Comparison of ENCODE assay signal across 9 cellular contexts in genomic region chr1:31985430-31985829, GRCh38. TPM values are rescaled to one million over a fixed set of nuclear protein-coding genes. Genes with fewer than 3 reads are reported as not detected.
DNase-seq lines count a peak whose midpoint lies in the region; ATAC-seq lines count a peak whose summit lies in the region.
"Had no signal": no experiment of that assay in that cellular context is flagged by ENCODE, and none has a peak within 500 bp of the region (broad histone marks: within the 10 kb centered on the region; RNA-seq: fewer than 3 reads in every experiment).

No MANE protein-coding gene starts in this region.

- H3K4me3 ChIP-seq in muscle layer of colon (ENCODE audit: low read depth in 1 of 2, low read length in 2 of 2): no peak overlapping the region

- ATAC-seq in HG02642 (IDR thresholded peaks at IDR 0.05; ENCODE audit: poor library complexity, unreplicated experiment): peak; percentile 47

- H3K27me3 ChIP-seq in muscle layer of colon (ENCODE audit: control insufficient read depth in 1 of 2, insufficient read depth in 2 of 2, low read length in 2 of 2): no peaks in the 10 kb centered on the region
- H3K27me3 ChIP-seq: foreskin keratinocyte had no signal

- H3K4me1 ChIP-seq in muscle layer of colon (ENCODE audit: insufficient read depth, low read length): peaks cover 11% of the 10 kb centered on the region

- peak overlapping the region; percentile 53 for H3K4me3 Mint-ChIP-seq in activated T-helper 1 cell treated with anti-CD3 and anti-CD28 coated beads, Interleukin-12 subunit alpha, Interleukin-12 subunit beta, Interleukin-2, Interleukin-4 antibody, amounts not matched to agents 30 ng/mL and 10 ng/mL and 1 ng/mL, durations not matched to agents 14 hours and 24 hours and 36 hours

- no peaks in the 10 kb centered on the region for H3K36me3 ChIP-seq in muscle layer of colon (ENCODE audit: insufficient read depth, low read length)

- H3K9me3 ChIP-seq in muscle layer of colon (ENCODE audit: low read length): no peaks in the 10 kb centered on the region

- peak overlapping the region; percentile 86 for H3K27ac Mint-ChIP-seq in activated T-helper 1 cell treated with anti-CD3 and anti-CD28 coated beads, Interleukin-12 subunit alpha, Interleukin-12 subunit beta, Interleukin-2, Interleukin-4 antibody, amounts not matched to agents 30 ng/mL and 10 ng/mL and 1 ng/mL, durations not matched to agents 14 hours and 24 hours and 36 hours

- H3K27me3 Mint-ChIP-seq in activated T-helper 1 cell treated with anti-CD3 and anti-CD28 coated beads, Interleukin-12 subunit alpha, Interleukin-12 subunit beta, Interleukin-2, Interleukin-4 antibody, amounts not matched to agents 30 ng/mL and 10 ng/mL and 1 ng/mL, durations not matched to agents 14 hours and 24 hours and 36 hours (ENCODE audit: insufficient read depth): no peaks in the 10 kb centered on the region

- peak; percentile 53 for DNase-seq in DMS153 treated with DMSO at 0.1 percent for 48 hours (lab: John Stamatoyannopoulos, UW; ENCODE audit: unreplicated experiment)
- DNase-seq in activated T-helper 1 cell treated with anti-CD3 and anti-CD28 coated beads, Interleukin-12 subunit alpha, Interleukin-12 subunit beta, Interleukin-2, Interleukin-4 antibody, amounts not matched to agents 30 ng/mL and 10 ng/mL and 1 ng/mL, durations not matched to agents 14 hours and 24 hours and 36 hours (ENCODE audit: low spot score): no peak
- no peak for DNase-seq in substantia nigra (lab: John Stamatoyannopoulos, UW)
- no peak for DNase-seq in stimulated activated CD4-positive, alpha-beta T cell treated with anti-CD3 and anti-CD28 coated beads, Interleukin-4, amount 100 ng/mL, for 24 hours
- DNase-seq in HT-29 (ENCODE audit: low spot score): no peak
- no peak for DNase-seq in stimulated activated CD4-positive, alpha-beta T cell treated with anti-CD3 and anti-CD28 coated beads, Interleukin-15, amount 100 ng/mL, for 24 hours

- intact Hi-C loops in activated T-helper 1 cell treated with anti-CD3 and anti-CD28 coated beads, Interleukin-12 subunit alpha, Interleukin-12 subunit beta, Interleukin-2, Interleukin-4 antibody, amounts not matched to agents 30 ng/mL and 10 ng/mL and 1 ng/mL, durations not matched to agents 14 hours and 24 hours and 36 hours (cut with micrococcal nuclease): no loop called here

- no peaks in the 10 kb centered on the region for H3K36me3 Mint-ChIP-seq in activated T-helper 1 cell treated with anti-CD3 and anti-CD28 coated beads, Interleukin-12 subunit alpha, Interleukin-12 subunit beta, Interleukin-2, Interleukin-4 antibody, amounts not matched to agents 30 ng/mL and 10 ng/mL and 1 ng/mL, durations not matched to agents 14 hours and 24 hours and 36 hours (ENCODE audit: low read depth)

- no peaks in the 10 kb centered on the region for H3K9me3 Mint-ChIP-seq in activated T-helper 1 cell treated with anti-CD3 and anti-CD28 coated beads, Interleukin-12 subunit alpha, Interleukin-12 subunit beta, Interleukin-2, Interleukin-4 antibody, amounts not matched to agents 30 ng/mL and 10 ng/mL and 1 ng/mL, durations not matched to agents 14 hours and 24 hours and 36 hours

- peaks cover 65% of the 10 kb centered on the region for H3K4me1 Mint-ChIP-seq in activated T-helper 1 cell treated with anti-CD3 and anti-CD28 coated beads, Interleukin-12 subunit alpha, Interleukin-12 subunit beta, Interleukin-2, Interleukin-4 antibody, amounts not matched to agents 30 ng/mL and 10 ng/mL and 1 ng/mL, durations not matched to agents 14 hours and 24 hours and 36 hours (ENCODE audit: low read depth)

- H3K27ac ChIP-seq in muscle layer of colon (ENCODE audit: low read depth, low read length): peak overlapping the region; percentile 74
- H3K27ac ChIP-seq in substantia nigra (ENCODE audit: low read depth, low read length, poor library complexity, severe bottlenecking): no peak overlapping the region
- H3K27ac ChIP-seq: foreskin keratinocyte had no signal

- no peak overlapping the region for H3K9ac ChIP-seq in muscle layer of colon (ENCODE audit: low read length)

RNA-seq across cellular contexts. Expression of gene KHDRBS1, which starts 28.2 kb away (rescaled TPM):
- total RNA-seq in activated T-helper 1 cell treated with anti-CD3 and anti-CD28 coated beads, Interleukin-12 subunit alpha, Interleukin-12 subunit beta, Interleukin-2, Interleukin-4 antibody, amounts not matched to agents 30 ng/mL and 10 ng/mL and 1 ng/mL, durations not matched to agents 14 hours and 24 hours and 36 hours: 156 and 158 TPM in 2 replicates
- 75.2 and 90.4 TPM in 2 replicates for total RNA-seq in HT-29 (2014; rRNA removed; shearing (Covaris generic))

RNA-seq across cellular contexts. Expression of gene PTP4A2, which starts 47.3 kb away (rescaled TPM):
- 390 and 421 TPM in 2 replicates for total RNA-seq in activated T-helper 1 cell treated with anti-CD3 and anti-CD28 coated beads, Interleukin-12 subunit alpha, Interleukin-12 subunit beta, Interleukin-2, Interleukin-4 antibody, amounts not matched to agents 30 ng/mL and 10 ng/mL and 1 ng/mL, durations not matched to agents 14 hours and 24 hours and 36 hours
- 198 and 218 TPM in 2 replicates for total RNA-seq in HT-29 (2014; rRNA removed; shearing (Covaris generic))
